ENCODE assay signal across 39 cellular contexts in genomic region chr2:166750624-166751023, GRCh38.
"Had no signal": no experiment of that assay in that cellular context is flagged by ENCODE, and none has a peak within 500 bp of the region (broad histone marks: within the 10 kb centered on the region; RNA-seq: fewer than 3 reads in every experiment).

No MANE protein-coding gene starts in this region.

- H3K27ac Mint-ChIP-seq: activated naive CD4-positive, alpha-beta T cell treated with anti-CD3 and anti-CD28 coated beads for 36 hours; activated naive CD4-positive, alpha-beta T cell treated with anti-CD3 and anti-CD28 coated beads, Interleukin-2, amount 10 ng/mL, durations not matched to agents 7 days and 5 days; activated naive CD4-positive, alpha-beta T cell treated with anti-CD3 and anti-CD28 coated beads, Interleukin-2, amount 50 U/mL, for 24 hours; activated naive CD4-positive, alpha-beta T cell treated with anti-CD3 and anti-CD28 coated beads, Interleukin-2, amount 50 U/mL, for 72 hours; activated naive CD8-positive, alpha-beta T cell; activated naive CD8-positive, alpha-beta T cell treated with anti-CD3 and anti-CD28 coated beads for 36 hours; activated naive CD8-positive, alpha-beta T cell treated with anti-CD3 and anti-CD28 coated beads, Interleukin-2, amount 10 ng/mL, durations not matched to agents 7 days and 5 days; activated naive CD8-positive, alpha-beta T cell treated with anti-CD3 and anti-CD28 coated beads, Interleukin-2, amount 50 U/mL, for 24 hours; activated T-cell treated with anti-CD3 and anti-CD28 coated beads, Interleukin-2, amount 50 U/mL, for 24 hours; activated T-cell treated with anti-CD3 and anti-CD28 coated beads, Interleukin-2, amount 50 U/mL, for 72 hours; activated T-helper 1 cell treated with anti-CD3 and anti-CD28 coated beads, Interleukin-12 subunit alpha, Interleukin-12 subunit beta, Interleukin-2, Interleukin-4 antibody, amounts not matched to agents 30 ng/mL and 10 ng/mL and 1 ng/mL, durations not matched to agents 14 hours and 24 hours and 36 hours; activated T-helper 2 cell treated with anti-CD3 and anti-CD28 coated beads, Interferon-gamma antibody, Interleukin-2, Interleukin-4, amounts not matched to agents 10 μg/mL and 5 μg/mL and 100 μg/mL, durations not matched to agents 14 hours and 24 hours and 36 hours; brain had no signal

- FAIRE-seq: astrocyte, bronchial epithelial cell, colon had no signal

- H3K9me3 Mint-ChIP-seq: activated T-cell treated with anti-CD3 and anti-CD28 coated beads, Interleukin-2, amount 50 U/mL, for 72 hours; central memory CD8-positive, alpha-beta T cell had no signal

- H3K9me3 ChIP-seq: body of pancreas had no signal

- DNase-seq: activated effector memory CD4-positive, alpha-beta T cell treated with anti-CD3 and anti-CD28 coated beads, Interleukin-2, amount 50 U/mL, for 16 hours; activated effector memory CD4-positive, alpha-beta T cell treated with Interleukin-2 at 50 U/mL for 16 hours; activated gamma-delta T cell; activated gamma-delta T cell treated with Interleukin-2 at 50 U/mL for 16 hours; activated naive CD4-positive, alpha-beta T cell; activated naive CD4-positive, alpha-beta T cell treated with anti-CD3 and anti-CD28 coated beads for 36 hours; activated naive CD4-positive, alpha-beta T cell treated with anti-CD3 and anti-CD28 coated beads, Interleukin-2, amount 10 ng/mL, durations not matched to agents 7 days and 5 days; activated naive CD4-positive, alpha-beta T cell treated with anti-CD3 and anti-CD28 coated beads, Interleukin-2, amount 50 U/mL, for 16 hours; activated naive CD4-positive, alpha-beta T cell treated with Interleukin-2 at 50 U/mL for 16 hours; activated naive CD8-positive, alpha-beta T cell treated with anti-CD3 and anti-CD28 coated beads for 36 hours; activated naive CD8-positive, alpha-beta T cell treated with anti-CD3 and anti-CD28 coated beads, Interleukin-2, amount 10 ng/mL, durations not matched to agents 7 days and 5 days; activated naive CD8-positive, alpha-beta T cell treated with anti-CD3 and anti-CD28 coated beads, Interleukin-2, amount 50 U/mL, for 24 hours; activated T-cell treated with anti-CD3 and anti-CD28 coated beads, Interleukin-2, amount 50 U/mL, for 24 hours; activated T-cell treated with anti-CD3 and anti-CD28 coated beads, Interleukin-2, amount 50 U/mL, for 4 hours; activated T-cell treated with anti-CD3 and anti-CD28 coated beads, Interleukin-2, amount 50 U/mL, for 48 hours; activated T-cell treated with anti-CD3 and anti-CD28 coated beads, Interleukin-2, amount 50 U/mL, for 72 hours; adrenal gland; amniotic stem cell; amygdala; anterior cingulate cortex; aorta; body of pancreas; brain microvascular endothelial cell; caudate nucleus; central memory CD4-positive, alpha-beta T cell; cerebellar nuclear complex had no signal

- H3K27ac ChIP-seq: adrenal gland, ascending aorta, body of pancreas, brain microvascular endothelial cell, breast epithelium, cardiac muscle cell had no signal

- H3K36me3 ChIP-seq: adrenal gland, ascending aorta, brain microvascular endothelial cell, breast epithelium, cardiac muscle cell had no signal

- H3K4me3 Mint-ChIP-seq: activated naive CD4-positive, alpha-beta T cell treated with anti-CD3 and anti-CD28 coated beads for 36 hours; activated naive CD4-positive, alpha-beta T cell treated with anti-CD3 and anti-CD28 coated beads, Interleukin-2, amount 10 ng/mL, durations not matched to agents 7 days and 5 days; activated naive CD4-positive, alpha-beta T cell treated with anti-CD3 and anti-CD28 coated beads, Interleukin-2, amount 50 U/mL, for 24 hours; activated naive CD8-positive, alpha-beta T cell; activated naive CD8-positive, alpha-beta T cell treated with anti-CD3 and anti-CD28 coated beads for 36 hours; activated naive CD8-positive, alpha-beta T cell treated with anti-CD3 and anti-CD28 coated beads, Interleukin-2, amount 10 ng/mL, durations not matched to agents 7 days and 5 days; activated naive CD8-positive, alpha-beta T cell treated with anti-CD3 and anti-CD28 coated beads, Interleukin-2, amount 50 U/mL, for 24 hours; activated T-cell treated with anti-CD3 and anti-CD28 coated beads, Interleukin-2, amount 50 U/mL, for 24 hours; activated T-cell treated with anti-CD3 and anti-CD28 coated beads, Interleukin-2, amount 50 U/mL, for 4 hours; activated T-cell treated with anti-CD3 and anti-CD28 coated beads, Interleukin-2, amount 50 U/mL, for 72 hours; activated T-helper 1 cell treated with anti-CD3 and anti-CD28 coated beads, Interleukin-12 subunit alpha, Interleukin-12 subunit beta, Interleukin-2, Interleukin-4 antibody, amounts not matched to agents 30 ng/mL and 10 ng/mL and 1 ng/mL, durations not matched to agents 14 hours and 24 hours and 36 hours; brain; central memory CD8-positive, alpha-beta T cell had no signal

- H3K36me3 Mint-ChIP-seq: activated naive CD4-positive, alpha-beta T cell treated with anti-CD3 and anti-CD28 coated beads, Interleukin-2, amount 10 ng/mL, durations not matched to agents 7 days and 5 days; activated naive CD4-positive, alpha-beta T cell treated with anti-CD3 and anti-CD28 coated beads, Interleukin-2, amount 50 U/mL, for 24 hours; activated naive CD8-positive, alpha-beta T cell treated with anti-CD3 and anti-CD28 coated beads for 36 hours; activated naive CD8-positive, alpha-beta T cell treated with anti-CD3 and anti-CD28 coated beads, Interleukin-2, amount 10 ng/mL, durations not matched to agents 7 days and 5 days; brain had no signal

- ATAC-seq: activated naive CD4-positive, alpha-beta T cell treated with anti-CD3 and anti-CD28 coated beads, Interleukin-2, amount 50 U/mL, for 72 hours; activated naive CD8-positive, alpha-beta T cell treated with anti-CD3 and anti-CD28 coated beads, Interleukin-2, amount 50 U/mL, for 24 hours; activated T-cell treated with anti-CD3 and anti-CD28 coated beads, Interleukin-2, amount 50 U/mL, for 4 hours; activated T-cell treated with anti-CD3 and anti-CD28 coated beads, Interleukin-2, amount 50 U/mL, for 72 hours; body of pancreas had no signal

- H3K27me3 ChIP-seq: adrenal gland, ascending aorta, body of pancreas, brain microvascular endothelial cell, breast epithelium, cardiac muscle cell had no signal

- H3K4me3 ChIP-seq: adrenal gland, ascending aorta, body of pancreas, breast epithelium, cardiac muscle cell had no signal

- H3K4me1 ChIP-seq: adrenal gland, ascending aorta, body of pancreas, breast epithelium had no signal

- H3K27me3 Mint-ChIP-seq: activated naive CD4-positive, alpha-beta T cell treated with anti-CD3 and anti-CD28 coated beads, Interleukin-2, amount 10 ng/mL, durations not matched to agents 7 days and 5 days; activated naive CD4-positive, alpha-beta T cell treated with anti-CD3 and anti-CD28 coated beads, Interleukin-2, amount 50 U/mL, for 24 hours; activated naive CD8-positive, alpha-beta T cell; activated naive CD8-positive, alpha-beta T cell treated with anti-CD3 and anti-CD28 coated beads for 36 hours; activated naive CD8-positive, alpha-beta T cell treated with anti-CD3 and anti-CD28 coated beads, Interleukin-2, amount 10 ng/mL, durations not matched to agents 7 days and 5 days; activated naive CD8-positive, alpha-beta T cell treated with anti-CD3 and anti-CD28 coated beads, Interleukin-2, amount 50 U/mL, for 24 hours; activated T-cell treated with anti-CD3 and anti-CD28 coated beads, Interleukin-2, amount 50 U/mL, for 24 hours; brain; central memory CD8-positive, alpha-beta T cell had no signal

- H3K4me1 Mint-ChIP-seq: activated naive CD4-positive, alpha-beta T cell treated with anti-CD3 and anti-CD28 coated beads, Interleukin-2, amount 10 ng/mL, durations not matched to agents 7 days and 5 days; activated naive CD4-positive, alpha-beta T cell treated with anti-CD3 and anti-CD28 coated beads, Interleukin-2, amount 50 U/mL, for 24 hours; activated naive CD8-positive, alpha-beta T cell treated with anti-CD3 and anti-CD28 coated beads for 36 hours; activated naive CD8-positive, alpha-beta T cell treated with anti-CD3 and anti-CD28 coated beads, Interleukin-2, amount 10 ng/mL, durations not matched to agents 7 days and 5 days; activated naive CD8-positive, alpha-beta T cell treated with anti-CD3 and anti-CD28 coated beads, Interleukin-2, amount 50 U/mL, for 24 hours; brain; central memory CD8-positive, alpha-beta T cell had no signal
